36 cellular contexts compared by ENCODE assay signal in the genomic region with DNA sequence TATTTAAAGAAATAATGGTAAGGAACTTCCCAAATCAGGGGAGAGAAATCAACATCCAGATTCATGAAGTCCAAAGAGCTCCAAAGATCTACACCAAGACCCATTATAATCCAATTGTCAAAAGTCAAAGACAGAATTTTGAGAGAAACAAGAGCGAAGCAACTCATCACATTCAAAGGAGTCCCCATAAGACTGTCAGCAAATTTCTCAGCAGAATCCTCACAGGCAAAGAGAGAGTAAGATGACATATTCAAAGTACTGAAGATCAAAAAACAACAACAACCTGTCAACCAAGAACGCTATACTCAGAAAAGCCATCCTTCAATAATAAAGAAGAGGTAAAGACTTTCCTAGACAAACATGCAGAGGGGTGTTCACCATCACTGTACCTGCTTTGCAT.
"Had no signal": no experiment of that assay in that cellular context is flagged by ENCODE, and none has a peak within 500 bp of the region (broad histone marks: within the 10 kb centered on the region; RNA-seq: fewer than 3 reads in every experiment).

No MANE protein-coding gene starts in this region.

- H3K36me3 Mint-ChIP-seq: activated naive CD4-positive, alpha-beta T cell treated with anti-CD3 and anti-CD28 coated beads, Interleukin-2, amount 10 ng/mL, durations not matched to agents 7 days and 5 days had no signal

- H3K9me3 ChIP-seq: adrenal gland had no signal

- H3K36me3 ChIP-seq: adrenal gland, ascending aorta, brain microvascular endothelial cell, breast epithelium, cardiac muscle cell had no signal

- DNase-seq: activated effector memory CD4-positive, alpha-beta T cell treated with anti-CD3 and anti-CD28 coated beads, Interleukin-2, amount 50 U/mL, for 16 hours; activated effector memory CD4-positive, alpha-beta T cell treated with Interleukin-2 at 50 U/mL for 16 hours; activated gamma-delta T cell; activated gamma-delta T cell treated with Interleukin-2 at 50 U/mL for 16 hours; activated naive CD4-positive, alpha-beta T cell; activated naive CD4-positive, alpha-beta T cell treated with anti-CD3 and anti-CD28 coated beads for 36 hours; activated naive CD4-positive, alpha-beta T cell treated with anti-CD3 and anti-CD28 coated beads, Interleukin-2, amount 10 ng/mL, durations not matched to agents 7 days and 5 days; activated naive CD4-positive, alpha-beta T cell treated with anti-CD3 and anti-CD28 coated beads, Interleukin-2, amount 50 U/mL, for 16 hours; activated naive CD4-positive, alpha-beta T cell treated with Interleukin-2 at 50 U/mL for 16 hours; activated naive CD8-positive, alpha-beta T cell treated with anti-CD3 and anti-CD28 coated beads, Interleukin-2, amount 10 ng/mL, durations not matched to agents 7 days and 5 days; activated T-cell treated with anti-CD3 and anti-CD28 coated beads, Interleukin-2, amount 50 U/mL, for 1 hour; activated T-cell treated with anti-CD3 and anti-CD28 coated beads, Interleukin-2, amount 50 U/mL, for 24 hours; activated T-cell treated with anti-CD3 and anti-CD28 coated beads, Interleukin-2, amount 50 U/mL, for 4 hours; activated T-cell treated with anti-CD3 and anti-CD28 coated beads, Interleukin-2, amount 50 U/mL, for 48 hours; activated T-cell treated with anti-CD3 and anti-CD28 coated beads, Interleukin-2, amount 50 U/mL, for 72 hours; adrenal gland; amniotic stem cell; amygdala; anterior cingulate cortex; aorta; body of pancreas; brain microvascular endothelial cell; caudate nucleus; central memory CD4-positive, alpha-beta T cell; cerebellar nuclear complex had no signal

- H3K27ac ChIP-seq: adrenal gland, ascending aorta, body of pancreas, brain microvascular endothelial cell, breast epithelium, cardiac muscle cell had no signal

- H3K4me1 Mint-ChIP-seq: activated naive CD4-positive, alpha-beta T cell treated with anti-CD3 and anti-CD28 coated beads, Interleukin-2, amount 10 ng/mL, durations not matched to agents 7 days and 5 days; activated naive CD8-positive, alpha-beta T cell treated with anti-CD3 and anti-CD28 coated beads, Interleukin-2, amount 10 ng/mL, durations not matched to agents 7 days and 5 days; activated T-helper 17 cell treated with anti-CD3 and anti-CD28 coated beads, Interleukin-2, amount 50 U/mL, for 72 hours; central memory CD8-positive, alpha-beta T cell had no signal

- H3K4me1 ChIP-seq: ascending aorta, breast epithelium had no signal

- H3K27ac Mint-ChIP-seq: activated naive CD4-positive, alpha-beta T cell treated with anti-CD3 and anti-CD28 coated beads for 36 hours; activated naive CD4-positive, alpha-beta T cell treated with anti-CD3 and anti-CD28 coated beads, Interleukin-2, amount 10 ng/mL, durations not matched to agents 7 days and 5 days; activated naive CD4-positive, alpha-beta T cell treated with anti-CD3 and anti-CD28 coated beads, Interleukin-2, amount 50 U/mL, for 24 hours; activated naive CD4-positive, alpha-beta T cell treated with anti-CD3 and anti-CD28 coated beads, Interleukin-2, amount 50 U/mL, for 72 hours; activated naive CD8-positive, alpha-beta T cell; activated naive CD8-positive, alpha-beta T cell treated with anti-CD3 and anti-CD28 coated beads, Interleukin-2, amount 10 ng/mL, durations not matched to agents 7 days and 5 days; activated T-cell treated with anti-CD3 and anti-CD28 coated beads, Interleukin-2, amount 50 U/mL, for 24 hours; activated T-cell treated with anti-CD3 and anti-CD28 coated beads, Interleukin-2, amount 50 U/mL, for 72 hours; activated T-helper 1 cell treated with anti-CD3 and anti-CD28 coated beads, Interleukin-12 subunit alpha, Interleukin-12 subunit beta, Interleukin-2, Interleukin-4 antibody, amounts not matched to agents 30 ng/mL and 10 ng/mL and 1 ng/mL, durations not matched to agents 14 hours and 24 hours and 36 hours; activated T-helper 17 cell treated with anti-CD3 and anti-CD28 coated beads, Interleukin-2, amount 50 U/mL, for 72 hours; activated T-helper 2 cell treated with anti-CD3 and anti-CD28 coated beads, Interferon-gamma antibody, Interleukin-2, Interleukin-4, amounts not matched to agents 10 μg/mL and 5 μg/mL and 100 μg/mL, durations not matched to agents 14 hours and 24 hours and 36 hours; brain had no signal

- ATAC-seq: activated naive CD4-positive, alpha-beta T cell treated with anti-CD3 and anti-CD28 coated beads, Interleukin-2, amount 50 U/mL, for 72 hours; activated T-cell treated with anti-CD3 and anti-CD28 coated beads, Interleukin-2, amount 50 U/mL, for 4 hours; activated T-cell treated with anti-CD3 and anti-CD28 coated beads, Interleukin-2, amount 50 U/mL, for 72 hours; activated T-helper 17 cell treated with anti-CD3 and anti-CD28 coated beads, Interleukin-2, amount 50 U/mL, for 72 hours; body of pancreas had no signal

- H3K4me3 ChIP-seq: adrenal gland, ascending aorta, body of pancreas, breast epithelium, cardiac muscle cell had no signal

- H3K4me3 Mint-ChIP-seq: activated naive CD4-positive, alpha-beta T cell treated with anti-CD3 and anti-CD28 coated beads for 36 hours; activated naive CD4-positive, alpha-beta T cell treated with anti-CD3 and anti-CD28 coated beads, Interleukin-2, amount 10 ng/mL, durations not matched to agents 7 days and 5 days; activated naive CD4-positive, alpha-beta T cell treated with anti-CD3 and anti-CD28 coated beads, Interleukin-2, amount 50 U/mL, for 24 hours; activated naive CD8-positive, alpha-beta T cell; activated naive CD8-positive, alpha-beta T cell treated with anti-CD3 and anti-CD28 coated beads, Interleukin-2, amount 10 ng/mL, durations not matched to agents 7 days and 5 days; activated T-cell treated with anti-CD3 and anti-CD28 coated beads, Interleukin-2, amount 50 U/mL, for 24 hours; activated T-cell treated with anti-CD3 and anti-CD28 coated beads, Interleukin-2, amount 50 U/mL, for 4 hours; activated T-cell treated with anti-CD3 and anti-CD28 coated beads, Interleukin-2, amount 50 U/mL, for 72 hours; activated T-helper 1 cell treated with anti-CD3 and anti-CD28 coated beads, Interleukin-12 subunit alpha, Interleukin-12 subunit beta, Interleukin-2, Interleukin-4 antibody, amounts not matched to agents 30 ng/mL and 10 ng/mL and 1 ng/mL, durations not matched to agents 14 hours and 24 hours and 36 hours; activated T-helper 17 cell treated with anti-CD3 and anti-CD28 coated beads, Interleukin-2, amount 50 U/mL, for 72 hours; brain; central memory CD8-positive, alpha-beta T cell had no signal

- H3K27me3 Mint-ChIP-seq: activated naive CD4-positive, alpha-beta T cell treated with anti-CD3 and anti-CD28 coated beads, Interleukin-2, amount 10 ng/mL, durations not matched to agents 7 days and 5 days; activated naive CD4-positive, alpha-beta T cell treated with anti-CD3 and anti-CD28 coated beads, Interleukin-2, amount 50 U/mL, for 24 hours; activated naive CD8-positive, alpha-beta T cell; activated naive CD8-positive, alpha-beta T cell treated with anti-CD3 and anti-CD28 coated beads, Interleukin-2, amount 10 ng/mL, durations not matched to agents 7 days and 5 days; activated T-cell treated with anti-CD3 and anti-CD28 coated beads, Interleukin-2, amount 50 U/mL, for 24 hours; activated T-helper 17 cell treated with anti-CD3 and anti-CD28 coated beads, Interleukin-2, amount 50 U/mL, for 72 hours; brain; central memory CD8-positive, alpha-beta T cell had no signal
